Comparison of ENCODE assay signal across 1 cellular context in the genomic region with DNA sequence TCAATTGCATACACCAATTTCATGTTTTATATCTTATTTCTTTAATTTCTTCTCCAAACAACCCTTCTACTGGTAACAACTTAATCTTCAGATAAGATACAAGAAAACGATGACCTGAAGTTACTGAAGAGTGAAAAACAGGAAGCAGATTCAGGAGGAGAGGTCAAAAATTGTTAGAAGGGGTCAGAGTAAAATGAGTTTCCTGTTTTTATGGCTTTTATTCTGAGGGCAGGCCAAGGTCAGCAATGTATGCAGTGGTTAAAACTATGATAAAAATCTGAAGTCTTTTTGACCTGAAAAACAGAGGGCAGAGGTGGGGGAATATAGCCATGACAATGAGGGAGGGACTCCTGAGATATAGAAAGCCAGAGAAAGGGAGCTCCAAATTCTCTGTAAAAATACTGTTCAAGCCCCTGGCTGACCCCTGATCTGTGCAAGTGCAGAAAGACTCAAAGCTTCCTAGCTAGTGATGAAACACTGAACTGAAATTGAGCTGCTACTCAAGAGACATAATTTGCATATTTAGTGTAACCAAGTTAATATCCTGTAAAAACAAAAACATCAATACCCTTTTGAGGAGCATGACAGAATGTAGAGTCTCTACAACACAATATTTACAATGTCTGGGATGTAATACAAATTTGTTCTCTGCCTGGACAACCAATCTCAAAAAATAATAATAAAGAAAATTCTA.
TF ChIP-seq lines count a peak whose summit lies in the region.

No MANE protein-coding gene starts in this region.

TF ChIP-seq in HepG2, 621 proteins besides CTCF, POLR2A, EP300 and RAD21 (continued from another document):
- TF ChIP-seq, protein P1, sequence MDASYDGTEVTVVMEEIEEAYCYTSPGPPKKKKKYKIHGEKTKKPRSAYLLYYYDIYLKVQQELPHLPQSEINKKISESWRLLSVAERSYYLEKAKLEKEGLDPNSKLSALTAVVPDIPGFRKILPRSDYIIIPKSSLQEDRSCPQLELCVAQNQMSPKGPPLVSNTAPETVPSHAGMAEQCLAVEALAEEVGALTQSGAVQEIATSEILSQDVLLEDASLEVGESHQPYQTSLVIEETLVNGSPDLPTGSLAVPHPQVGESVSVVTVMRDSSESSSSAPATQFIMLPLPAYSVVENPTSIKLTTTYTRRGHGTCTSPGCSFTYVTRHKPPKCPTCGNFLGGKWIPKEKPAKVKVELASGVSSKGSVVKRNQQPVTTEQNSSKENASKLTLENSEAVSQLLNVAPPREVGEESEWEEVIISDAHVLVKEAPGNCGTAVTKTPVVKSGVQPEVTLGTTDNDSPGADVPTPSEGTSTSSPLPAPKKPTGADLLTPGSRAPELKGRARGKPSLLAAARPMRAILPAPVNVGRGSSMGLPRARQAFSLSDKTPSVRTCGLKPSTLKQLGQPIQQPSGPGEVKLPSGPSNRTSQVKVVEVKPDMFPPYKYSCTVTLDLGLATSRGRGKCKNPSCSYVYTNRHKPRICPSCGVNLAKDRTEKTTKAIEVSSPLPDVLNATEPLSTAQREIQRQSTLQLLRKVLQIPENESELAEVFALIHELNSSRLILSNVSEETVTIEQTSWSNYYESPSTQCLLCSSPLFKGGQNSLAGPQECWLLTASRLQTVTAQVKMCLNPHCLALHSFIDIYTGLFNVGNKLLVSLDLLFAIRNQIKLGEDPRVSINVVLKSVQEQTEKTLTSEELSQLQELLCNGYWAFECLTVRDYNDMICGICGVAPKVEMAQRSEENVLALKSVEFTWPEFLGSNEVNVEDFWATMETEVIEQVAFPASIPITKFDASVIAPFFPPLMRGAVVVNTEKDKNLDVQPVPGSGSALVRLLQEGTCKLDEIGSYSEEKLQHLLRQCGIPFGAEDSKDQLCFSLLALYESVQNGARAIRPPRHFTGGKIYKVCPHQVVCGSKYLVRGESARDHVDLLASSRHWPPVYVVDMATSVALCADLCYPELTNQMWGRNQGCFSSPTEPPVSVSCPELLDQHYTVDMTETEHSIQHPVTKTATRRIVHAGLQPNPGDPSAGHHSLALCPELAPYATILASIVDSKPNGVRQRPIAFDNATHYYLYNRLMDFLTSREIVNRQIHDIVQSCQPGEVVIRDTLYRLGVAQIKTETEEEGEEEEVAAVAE (CRISPR knock-in tag; IDR thresholded peaks at IDR 0.05; ENCODE audit: borderline replicate concordance), result no peak
- no peak for TF ChIP-seq IKZF4 (CRISPR knock-in tag; IDR thresholded peaks at IDR 0.05; ENCODE audit: borderline replicate concordance, low read depth, not compliant biosample characterization)
- no peak for TF ChIP-seq ZNF207 (IDR thresholded peaks at IDR 0.05; ENCODE audit: borderline replicate concordance)
- TF ChIP-seq, protein P2, sequence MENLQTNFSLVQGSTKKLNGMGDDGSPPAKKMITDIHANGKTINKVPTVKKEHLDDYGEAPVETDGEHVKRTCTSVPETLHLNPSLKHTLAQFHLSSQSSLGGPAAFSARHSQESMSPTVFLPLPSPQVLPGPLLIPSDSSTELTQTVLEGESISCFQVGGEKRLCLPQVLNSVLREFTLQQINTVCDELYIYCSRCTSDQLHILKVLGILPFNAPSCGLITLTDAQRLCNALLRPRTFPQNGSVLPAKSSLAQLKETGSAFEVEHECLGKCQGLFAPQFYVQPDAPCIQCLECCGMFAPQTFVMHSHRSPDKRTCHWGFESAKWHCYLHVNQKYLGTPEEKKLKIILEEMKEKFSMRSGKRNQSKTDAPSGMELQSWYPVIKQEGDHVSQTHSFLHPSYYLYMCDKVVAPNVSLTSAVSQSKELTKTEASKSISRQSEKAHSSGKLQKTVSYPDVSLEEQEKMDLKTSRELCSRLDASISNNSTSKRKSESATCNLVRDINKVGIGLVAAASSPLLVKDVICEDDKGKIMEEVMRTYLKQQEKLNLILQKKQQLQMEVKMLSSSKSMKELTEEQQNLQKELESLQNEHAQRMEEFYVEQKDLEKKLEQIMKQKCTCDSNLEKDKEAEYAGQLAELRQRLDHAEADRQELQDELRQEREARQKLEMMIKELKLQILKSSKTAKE (CRISPR knock-in tag; IDR thresholded peaks at IDR 0.05; ENCODE audit: borderline replicate concordance), result no peak
- TF ChIP-seq ZFP36L1 (CRISPR knock-in tag; IDR thresholded peaks at IDR 0.05), result no peak
- TF ChIP-seq, protein P3, sequence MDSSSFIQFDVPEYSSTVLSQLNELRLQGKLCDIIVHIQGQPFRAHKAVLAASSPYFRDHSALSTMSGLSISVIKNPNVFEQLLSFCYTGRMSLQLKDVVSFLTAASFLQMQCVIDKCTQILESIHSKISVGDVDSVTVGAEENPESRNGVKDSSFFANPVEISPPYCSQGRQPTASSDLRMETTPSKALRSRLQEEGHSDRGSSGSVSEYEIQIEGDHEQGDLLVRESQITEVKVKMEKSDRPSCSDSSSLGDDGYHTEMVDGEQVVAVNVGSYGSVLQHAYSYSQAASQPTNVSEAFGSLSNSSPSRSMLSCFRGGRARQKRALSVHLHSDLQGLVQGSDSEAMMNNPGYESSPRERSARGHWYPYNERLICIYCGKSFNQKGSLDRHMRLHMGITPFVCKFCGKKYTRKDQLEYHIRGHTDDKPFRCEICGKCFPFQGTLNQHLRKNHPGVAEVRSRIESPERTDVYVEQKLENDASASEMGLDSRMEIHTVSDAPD (CRISPR knock-in tag; IDR thresholded peaks at IDR 0.05), result no peak
- TF ChIP-seq, protein P4, sequence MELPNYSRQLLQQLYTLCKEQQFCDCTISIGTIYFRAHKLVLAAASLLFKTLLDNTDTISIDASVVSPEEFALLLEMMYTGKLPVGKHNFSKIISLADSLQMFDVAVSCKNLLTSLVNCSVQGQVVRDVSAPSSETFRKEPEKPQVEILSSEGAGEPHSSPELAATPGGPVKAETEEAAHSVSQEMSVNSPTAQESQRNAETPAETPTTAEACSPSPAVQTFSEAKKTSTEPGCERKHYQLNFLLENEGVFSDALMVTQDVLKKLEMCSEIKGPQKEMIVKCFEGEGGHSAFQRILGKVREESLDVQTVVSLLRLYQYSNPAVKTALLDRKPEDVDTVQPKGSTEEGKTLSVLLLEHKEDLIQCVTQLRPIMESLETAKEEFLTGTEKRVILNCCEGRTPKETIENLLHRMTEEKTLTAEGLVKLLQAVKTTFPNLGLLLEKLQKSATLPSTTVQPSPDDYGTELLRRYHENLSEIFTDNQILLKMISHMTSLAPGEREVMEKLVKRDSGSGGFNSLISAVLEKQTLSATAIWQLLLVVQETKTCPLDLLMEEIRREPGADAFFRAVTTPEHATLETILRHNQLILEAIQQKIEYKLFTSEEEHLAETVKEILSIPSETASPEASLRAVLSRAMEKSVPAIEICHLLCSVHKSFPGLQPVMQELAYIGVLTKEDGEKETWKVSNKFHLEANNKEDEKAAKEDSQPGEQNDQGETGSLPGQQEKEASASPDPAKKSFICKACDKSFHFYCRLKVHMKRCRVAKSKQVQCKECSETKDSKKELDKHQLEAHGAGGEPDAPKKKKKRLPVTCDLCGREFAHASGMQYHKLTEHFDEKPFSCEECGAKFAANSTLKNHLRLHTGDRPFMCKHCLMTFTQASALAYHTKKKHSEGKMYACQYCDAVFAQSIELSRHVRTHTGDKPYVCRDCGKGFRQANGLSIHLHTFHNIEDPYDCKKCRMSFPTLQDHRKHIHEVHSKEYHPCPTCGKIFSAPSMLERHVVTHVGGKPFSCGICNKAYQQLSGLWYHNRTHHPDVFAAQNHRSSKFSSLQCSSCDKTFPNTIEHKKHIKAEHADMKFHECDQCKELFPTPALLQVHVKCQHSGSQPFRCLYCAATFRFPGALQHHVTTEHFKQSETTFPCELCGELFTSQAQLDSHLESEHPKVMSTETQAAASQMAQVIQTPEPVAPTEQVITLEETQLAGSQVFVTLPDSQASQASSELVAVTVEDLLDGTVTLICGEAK (IDR thresholded peaks at IDR 0.05), result no peak
- TF ChIP-seq, protein P4 (CRISPR knock-in tag; IDR thresholded peaks at IDR 0.05), result no peak
- no peak for TF ChIP-seq ZSCAN9 (CRISPR knock-in tag; IDR thresholded peaks at IDR 0.05; ENCODE audit: borderline replicate concordance)
- TF ChIP-seq CCDC6 (CRISPR knock-in tag; IDR thresholded peaks at IDR 0.05), result no peak
- TF ChIP-seq, protein P5, sequence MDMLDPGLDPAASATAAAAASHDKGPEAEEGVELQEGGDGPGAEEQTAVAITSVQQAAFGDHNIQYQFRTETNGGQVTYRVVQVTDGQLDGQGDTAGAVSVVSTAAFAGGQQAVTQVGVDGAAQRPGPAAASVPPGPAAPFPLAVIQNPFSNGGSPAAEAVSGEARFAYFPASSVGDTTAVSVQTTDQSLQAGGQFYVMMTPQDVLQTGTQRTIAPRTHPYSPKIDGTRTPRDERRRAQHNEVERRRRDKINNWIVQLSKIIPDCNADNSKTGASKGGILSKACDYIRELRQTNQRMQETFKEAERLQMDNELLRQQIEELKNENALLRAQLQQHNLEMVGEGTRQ (IDR thresholded peaks at IDR 0.05; ENCODE audit: low read depth, low read length), result no peak
- TF ChIP-seq, protein P5 (CRISPR knock-in tag; IDR thresholded peaks at IDR 0.05; ENCODE audit: borderline replicate concordance), result no peak
- TF ChIP-seq ZNF891 (CRISPR knock-in tag; IDR thresholded peaks at IDR 0.05), result no peak
- no peak for TF ChIP-seq TAF1 (CRISPR knock-in tag; IDR thresholded peaks at IDR 0.05)
- no peak for TF ChIP-seq ZNF451 (CRISPR knock-in tag; IDR thresholded peaks at IDR 0.05)
- TF ChIP-seq ZNF138 (CRISPR knock-in tag; IDR thresholded peaks at IDR 0.05; ENCODE audit: low read depth), result no peak
- TF ChIP-seq, protein P6, sequence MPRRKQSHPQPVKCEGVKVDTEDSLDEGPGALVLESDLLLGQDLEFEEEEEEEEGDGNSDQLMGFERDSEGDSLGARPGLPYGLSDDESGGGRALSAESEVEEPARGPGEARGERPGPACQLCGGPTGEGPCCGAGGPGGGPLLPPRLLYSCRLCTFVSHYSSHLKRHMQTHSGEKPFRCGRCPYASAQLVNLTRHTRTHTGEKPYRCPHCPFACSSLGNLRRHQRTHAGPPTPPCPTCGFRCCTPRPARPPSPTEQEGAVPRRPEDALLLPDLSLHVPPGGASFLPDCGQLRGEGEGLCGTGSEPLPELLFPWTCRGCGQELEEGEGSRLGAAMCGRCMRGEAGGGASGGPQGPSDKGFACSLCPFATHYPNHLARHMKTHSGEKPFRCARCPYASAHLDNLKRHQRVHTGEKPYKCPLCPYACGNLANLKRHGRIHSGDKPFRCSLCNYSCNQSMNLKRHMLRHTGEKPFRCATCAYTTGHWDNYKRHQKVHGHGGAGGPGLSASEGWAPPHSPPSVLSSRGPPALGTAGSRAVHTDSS (CRISPR knock-in tag; conservative IDR thresholded peaks at IDR 0.05), result no peak
- no peak for TF ChIP-seq POGZ (CRISPR knock-in tag; IDR thresholded peaks at IDR 0.05)
TF ChIP-seq in HepG2: peak in this region for 0.
